1 cellular context compared by ENCODE assay signal in genomic region chr6:159929819-159930218, GRCh38.
TF ChIP-seq lines count a peak whose summit lies in the region.

No MANE protein-coding gene starts in this region.

TF ChIP-seq in GM12878, 131 proteins besides CTCF, POLR2A, EP300 and RAD21 (continued from another document and continues in another):
- no peak for TF ChIP-seq PRDM15 (CRISPR knock-in tag; IDR thresholded peaks at IDR 0.05)
- no peak for TF ChIP-seq HCFC1 (IDR thresholded peaks at IDR 0.05; ENCODE audit: low read length)
- TF ChIP-seq HSF1 (IDR thresholded peaks at IDR 0.05; ENCODE audit: low read depth, low read length): no peak
- TF ChIP-seq STAT3 (IDR thresholded peaks at IDR 0.05; ENCODE audit: low read depth, low read length): no peak
- TF ChIP-seq ZBTB40 (IDR thresholded peaks at IDR 0.05; ENCODE audit: borderline replicate concordance): no peak
- no peak for TF ChIP-seq HDAC2 (IDR thresholded peaks at IDR 0.05)
- no peak for TF ChIP-seq KAT2A (conservative IDR thresholded peaks at IDR 0.05; ENCODE audit: control insufficient read depth, low read depth, low read length)
- no peak for TF ChIP-seq SRF (IDR thresholded peaks at IDR 0.05; ENCODE audit: low read depth in 2 of 2, low read length in 2 of 2)
- TF ChIP-seq IKZF1 (conservative IDR thresholded peaks at IDR 0.05): peak; percentile 93
- TF ChIP-seq PML (IDR thresholded peaks at IDR 0.05; ENCODE audit: low read length): no peak
- no peak for TF ChIP-seq SP1 (IDR thresholded peaks at IDR 0.05; ENCODE audit: low read depth, low read length)
- TF ChIP-seq LARP7 (IDR thresholded peaks at IDR 0.05): no peak
- TF ChIP-seq BCL3 (IDR thresholded peaks at IDR 0.05; ENCODE audit: borderline replicate concordance, insufficient read depth, low read depth, low read length, poor library complexity, severe bottlenecking): no peak
- peak; percentile 89 for TF ChIP-seq RELA (IDR thresholded peaks at IDR 0.05; ENCODE audit: borderline replicate concordance, partially characterized antibody)
- TF ChIP-seq DPF2 (IDR thresholded peaks at IDR 0.05): peak; percentile 76; the same call in 1 of the 2 replicates
- peak in 1 of 2 experiments; percentile 33; a peak in 1 of 4 replicates for TF ChIP-seq ETV6 (conservative IDR thresholded peaks at IDR 0.05 in 1 of 2, IDR thresholded peaks at IDR 0.05 in 1 of 2; ENCODE audit: borderline replicate concordance in 1 of 2, low read depth in 1 of 2)
- TF ChIP-seq SUPT20H (IDR thresholded peaks at IDR 0.05; ENCODE audit: borderline replicate concordance, control insufficient read depth, low read depth, low read length): no peak
- peak; percentile 58; the same call in 1 of the 3 replicates for TF ChIP-seq POU2F2 (IDR thresholded peaks at IDR 0.05; ENCODE audit: borderline replicate concordance, low read depth, low read length)
- peak; percentile 77 for TF ChIP-seq MEF2B (IDR thresholded peaks at IDR 0.05; ENCODE audit: partially characterized antibody, poor library complexity, severe bottlenecking)
- TF ChIP-seq EED (IDR thresholded peaks at IDR 0.05; ENCODE audit: low read depth): peak; percentile 77
- no peak for TF ChIP-seq MYB (IDR thresholded peaks at IDR 0.05; ENCODE audit: borderline replicate concordance, low read depth, low read length)
- TF ChIP-seq KDM1A (IDR thresholded peaks at IDR 0.05; ENCODE audit: borderline replicate concordance): no peak
- peak; percentile 32; the same call in 1 of the 2 replicates for TF ChIP-seq MXI1 (IDR thresholded peaks at IDR 0.05; ENCODE audit: low read depth, low read length)
- TF ChIP-seq ZBTB33 (IDR thresholded peaks at IDR 0.05): no peak
- TF ChIP-seq FOXK2 (IDR thresholded peaks at IDR 0.05): peak; percentile 66; the same call in 1 of the 2 replicates
- TF ChIP-seq MYC (IDR thresholded peaks at IDR 0.05; ENCODE audit: insufficient read depth, insufficient read length, insufficient replicate concordance, low read length, severe bottlenecking): no peak
- no peak for TF ChIP-seq ZNF622 (IDR thresholded peaks at IDR 0.05)
- TF ChIP-seq ZBTB11 (CRISPR knock-in tag; IDR thresholded peaks at IDR 0.05): no peak
- peak; percentile 68; the same call in 1 of the 2 replicates for TF ChIP-seq ZSCAN29 (IDR thresholded peaks at IDR 0.05)
- TF ChIP-seq CEBPZ (IDR thresholded peaks at IDR 0.05; ENCODE audit: low read depth, low read length): no peak
- TF ChIP-seq BACH1 (IDR thresholded peaks at IDR 0.05; ENCODE audit: borderline replicate concordance): no peak; the same call in 1 of the 2 replicates
- no peak for TF ChIP-seq REST (IDR thresholded peaks at IDR 0.05; ENCODE audit: low read depth, low read length)
- no peak for TF ChIP-seq BRCA1 (IDR thresholded peaks at IDR 0.05; ENCODE audit: low read depth, low read length)
